In genomic region chr11:12170501-12170900, GRCh38 we compare ENCODE assay signal across 1 cellular context.
TF ChIP-seq lines count a peak whose summit lies in the region.

No MANE protein-coding gene starts in this region.

TF ChIP-seq in HepG2, 621 proteins besides CTCF, POLR2A, EP300 and RAD21 (continued from another document):
- TF ChIP-seq ZMYM4 (CRISPR knock-in tag; IDR thresholded peaks at IDR 0.05), result no peak
- no peak for TF ChIP-seq ZNF556 (CRISPR knock-in tag; IDR thresholded peaks at IDR 0.05; ENCODE audit: borderline replicate concordance)
- TF ChIP-seq REPIN1 (CRISPR knock-in tag; IDR thresholded peaks at IDR 0.05; ENCODE audit: borderline replicate concordance, low read depth), result no peak
- TF ChIP-seq FOXK2 (IDR thresholded peaks at IDR 0.05), result no peak
- no peak for TF ChIP-seq MTERF4 (CRISPR knock-in tag; IDR thresholded peaks at IDR 0.05)
- TF ChIP-seq TFAP4 (IDR thresholded peaks at IDR 0.05; ENCODE audit: borderline replicate concordance, low read depth), result no peak
- TF ChIP-seq KDM2A (CRISPR knock-in tag; IDR thresholded peaks at IDR 0.05; ENCODE audit: borderline replicate concordance, low read depth), result no peak
- no peak for TF ChIP-seq ZNF276 (CRISPR knock-in tag; IDR thresholded peaks at IDR 0.05; ENCODE audit: low read depth)
- no peak for TF ChIP-seq SNRNP70 (IDR thresholded peaks at IDR 0.05; ENCODE audit: low read depth, low read length)
- no peak for TF ChIP-seq ZNF441 (CRISPR knock-in tag; IDR thresholded peaks at IDR 0.05; ENCODE audit: borderline replicate concordance)
- no peak for TF ChIP-seq ZNF253 (CRISPR knock-in tag; IDR thresholded peaks at IDR 0.05; ENCODE audit: borderline replicate concordance)
- TF ChIP-seq ZNF564 (CRISPR knock-in tag; IDR thresholded peaks at IDR 0.05), result no peak
- no peak for TF ChIP-seq ZNF543 (CRISPR knock-in tag; IDR thresholded peaks at IDR 0.05)
- no peak for TF ChIP-seq CSRNP1 (CRISPR knock-in tag; IDR thresholded peaks at IDR 0.05)
- no peak for TF ChIP-seq ZNF563 (CRISPR knock-in tag; IDR thresholded peaks at IDR 0.05)
TF ChIP-seq in HepG2: peak in this region for 0.
